ENCODE assay signal across 24 cellular contexts in the genomic region with DNA sequence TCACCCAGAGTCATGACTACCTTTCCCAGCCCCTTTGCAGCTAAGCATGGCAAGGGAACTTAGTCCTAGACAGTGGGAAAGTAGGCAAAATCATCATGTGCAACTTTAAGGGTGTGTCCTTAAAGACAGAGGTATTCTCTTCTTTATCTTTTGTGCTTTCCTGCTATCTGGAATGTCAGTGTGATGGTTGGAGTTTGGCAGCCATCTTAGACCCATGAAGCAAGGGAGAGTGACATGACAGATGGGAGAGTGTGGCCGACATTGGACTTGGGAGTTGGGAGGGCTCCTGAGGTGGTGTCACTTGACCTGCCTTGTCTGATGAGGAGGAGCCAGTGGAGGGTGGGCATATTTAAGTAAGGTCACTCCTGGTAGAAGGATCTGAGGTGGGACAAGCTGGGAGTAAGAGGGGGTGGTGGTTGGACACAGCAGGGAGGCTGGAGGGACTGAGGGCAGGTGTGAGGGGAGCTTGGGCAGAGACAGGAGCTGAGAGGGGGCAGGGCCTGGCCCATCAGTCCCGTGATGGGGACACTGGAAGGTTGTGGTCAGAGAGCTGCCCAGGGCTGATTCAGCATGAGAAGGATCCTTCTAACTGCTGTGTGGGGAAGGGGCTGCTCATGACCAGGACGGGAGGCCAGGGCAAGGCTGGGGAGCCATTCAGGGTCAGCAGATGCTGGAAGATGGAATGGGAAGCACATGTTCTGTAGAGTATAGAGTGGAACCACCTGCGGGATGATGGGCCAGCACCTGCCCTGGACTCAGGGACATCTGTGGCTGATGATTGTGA.
"Had no signal": no experiment of that assay in that cellular context is flagged by ENCODE, and none has a peak within 500 bp of the region (broad histone marks: within the 10 kb centered on the region; RNA-seq: fewer than 3 reads in every experiment).

No MANE protein-coding gene starts in this region.

- H3K4me1 ChIP-seq: gastroesophageal sphincter, heart left ventricle, pancreas had no signal

- H3K9me3 Mint-ChIP-seq: activated CD4-positive, alpha-beta memory T cell treated with anti-CD3 and anti-CD28 coated beads for 36 hours; activated T-helper 1 cell treated with anti-CD3 and anti-CD28 coated beads, Interleukin-12 subunit alpha, Interleukin-12 subunit beta, Interleukin-2, Interleukin-4 antibody, amounts not matched to agents 30 ng/mL and 10 ng/mL and 1 ng/mL, durations not matched to agents 14 hours and 24 hours and 36 hours; immature natural killer cell had no signal

- H3K4me3 ChIP-seq: gastroesophageal sphincter, heart left ventricle, mucosa of descending colon, pancreas, thyroid gland had no signal

- H3K4me1 Mint-ChIP-seq: activated naive CD8-positive, alpha-beta T cell treated with anti-CD3 and anti-CD28 coated beads for 36 hours; immature natural killer cell had no signal

- H3K36me3 Mint-ChIP-seq: activated CD4-positive, alpha-beta memory T cell treated with anti-CD3 and anti-CD28 coated beads for 36 hours; activated naive CD8-positive, alpha-beta T cell treated with anti-CD3 and anti-CD28 coated beads for 36 hours; brain; immature natural killer cell had no signal

- H3K36me3 ChIP-seq: gastroesophageal sphincter, heart left ventricle, pancreas, thyroid gland had no signal

- H3K4me3 Mint-ChIP-seq: activated B cell treated with CpG ODN at 0.5 μM for 24 hours; activated CD4-positive, alpha-beta memory T cell treated with anti-CD3 and anti-CD28 coated beads for 36 hours; activated naive CD8-positive, alpha-beta T cell treated with anti-CD3 and anti-CD28 coated beads for 36 hours; activated T-helper 1 cell treated with anti-CD3 and anti-CD28 coated beads, Interleukin-12 subunit alpha, Interleukin-12 subunit beta, Interleukin-2, Interleukin-4 antibody, amounts not matched to agents 30 ng/mL and 10 ng/mL and 1 ng/mL, durations not matched to agents 14 hours and 24 hours and 36 hours; brain; immature natural killer cell; naive B cell; neural crest cell; stimulated activated naive B cell treated with anti-CD40 and anti-IgM and Interleukin-4, amounts not matched to agents 10 μg/mL and 1 μg/mL and 100 μg/mL, for 72 hours had no signal

- H3K27me3 ChIP-seq: pancreas, thyroid gland had no signal

- DNase-seq: activated B cell treated with CpG ODN at 0.5 μM for 24 hours; activated CD4-positive, alpha-beta memory T cell treated with anti-CD3 and anti-CD28 coated beads for 36 hours; activated CD4-positive, alpha-beta T cell treated with anti-CD3 and anti-CD28 coated beads for 4 hours; activated naive CD4-positive, alpha-beta T cell; activated naive CD8-positive, alpha-beta T cell treated with anti-CD3 and anti-CD28 coated beads for 36 hours; activated T-cell treated with anti-CD3 and anti-CD28 coated beads for 4 hours; amygdala; effector CD4-positive, alpha-beta T cell; heart left ventricle; immature natural killer cell; kidney glomerular epithelial cell; left ventricle myocardium superior; mucosa of descending colon; naive B cell; stimulated activated CD4-positive, alpha-beta T cell treated with anti-CD3 and anti-CD28 coated beads, Interleukin-4, amount 100 ng/mL, for 4 hours; stimulated activated naive B cell treated with anti-CD40 and anti-IgM and Interleukin-4, amounts not matched to agents 10 μg/mL and 1 μg/mL and 100 μg/mL, for 72 hours; thyroid gland had no signal

- H3K27ac ChIP-seq: gastroesophageal sphincter, heart left ventricle, pancreas, thyroid gland had no signal

- H3K27ac Mint-ChIP-seq: activated B cell treated with CpG ODN at 0.5 μM for 24 hours; activated CD4-positive, alpha-beta memory T cell treated with anti-CD3 and anti-CD28 coated beads for 36 hours; activated naive CD8-positive, alpha-beta T cell treated with anti-CD3 and anti-CD28 coated beads for 36 hours; activated T-helper 1 cell treated with anti-CD3 and anti-CD28 coated beads, Interleukin-12 subunit alpha, Interleukin-12 subunit beta, Interleukin-2, Interleukin-4 antibody, amounts not matched to agents 30 ng/mL and 10 ng/mL and 1 ng/mL, durations not matched to agents 14 hours and 24 hours and 36 hours; immature natural killer cell; naive B cell; stimulated activated naive B cell treated with anti-CD40 and anti-IgM and Interleukin-4, amounts not matched to agents 10 μg/mL and 1 μg/mL and 100 μg/mL, for 72 hours had no signal

- ATAC-seq: esophagus mucosa; gastroesophageal sphincter; heart left ventricle; left ventricle myocardium superior; mucosa of descending colon; pancreas; sciatic nerve; stimulated activated naive B cell treated with anti-CD40 and anti-IgM and Interleukin-4, amounts not matched to agents 10 μg/mL and 1 μg/mL and 100 μg/mL, for 72 hours had no signal

- H3K9me3 ChIP-seq: mucosa of descending colon, pancreas, thyroid gland had no signal
